2 cellular contexts compared by ENCODE assay signal in the genomic region with DNA sequence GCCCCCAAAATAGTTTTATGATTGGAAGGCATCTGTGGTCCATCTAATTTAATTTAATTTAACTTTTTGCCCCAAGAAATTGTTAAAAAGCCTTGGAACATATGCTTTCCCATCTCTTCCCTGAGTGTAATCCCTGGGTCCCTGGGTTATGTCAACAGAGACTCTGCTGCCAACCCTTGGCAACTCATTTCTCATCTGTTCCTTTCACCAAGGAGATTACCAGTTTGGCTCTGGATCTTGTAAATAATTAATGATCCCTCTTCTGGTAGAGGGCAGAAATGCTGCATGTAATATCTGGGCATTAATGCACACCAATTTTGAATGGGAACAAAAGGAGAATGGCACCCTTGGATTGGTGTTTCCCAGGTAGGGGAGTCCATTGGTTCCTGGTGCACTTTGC.
TF ChIP-seq lines count a peak whose summit lies in the region.

No MANE protein-coding gene starts in this region.

TF ChIP-seq in liver, 16 proteins besides CTCF, POLR2A, EP300 and RAD21 (continued from another document):
- TF ChIP-seq, protein P1, sequence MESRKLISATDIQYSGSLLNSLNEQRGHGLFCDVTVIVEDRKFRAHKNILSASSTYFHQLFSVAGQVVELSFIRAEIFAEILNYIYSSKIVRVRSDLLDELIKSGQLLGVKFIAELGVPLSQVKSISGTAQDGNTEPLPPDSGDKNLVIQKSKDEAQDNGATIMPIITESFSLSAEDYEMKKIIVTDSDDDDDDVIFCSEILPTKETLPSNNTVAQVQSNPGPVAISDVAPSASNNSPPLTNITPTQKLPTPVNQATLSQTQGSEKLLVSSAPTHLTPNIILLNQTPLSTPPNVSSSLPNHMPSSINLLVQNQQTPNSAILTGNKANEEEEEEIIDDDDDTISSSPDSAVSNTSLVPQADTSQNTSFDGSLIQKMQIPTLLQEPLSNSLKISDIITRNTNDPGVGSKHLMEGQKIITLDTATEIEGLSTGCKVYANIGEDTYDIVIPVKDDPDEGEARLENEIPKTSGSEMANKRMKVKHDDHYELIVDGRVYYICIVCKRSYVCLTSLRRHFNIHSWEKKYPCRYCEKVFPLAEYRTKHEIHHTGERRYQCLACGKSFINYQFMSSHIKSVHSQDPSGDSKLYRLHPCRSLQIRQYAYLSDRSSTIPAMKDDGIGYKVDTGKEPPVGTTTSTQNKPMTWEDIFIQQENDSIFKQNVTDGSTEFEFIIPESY (IDR thresholded peaks at IDR 0.05) = no peak
- no peak for TF ChIP-seq NR2F2 (IDR thresholded peaks at IDR 0.05)
- TF ChIP-seq HNF4A (conservative IDR thresholded peaks at IDR 0.05) = peak in 1 of 2 donors; percentile 60
- TF ChIP-seq GABPA (IDR thresholded peaks at IDR 0.05 in 1 of 2, conservative IDR thresholded peaks at IDR 0.05 in 1 of 2) = no peak
- TF ChIP-seq, protein P2, sequence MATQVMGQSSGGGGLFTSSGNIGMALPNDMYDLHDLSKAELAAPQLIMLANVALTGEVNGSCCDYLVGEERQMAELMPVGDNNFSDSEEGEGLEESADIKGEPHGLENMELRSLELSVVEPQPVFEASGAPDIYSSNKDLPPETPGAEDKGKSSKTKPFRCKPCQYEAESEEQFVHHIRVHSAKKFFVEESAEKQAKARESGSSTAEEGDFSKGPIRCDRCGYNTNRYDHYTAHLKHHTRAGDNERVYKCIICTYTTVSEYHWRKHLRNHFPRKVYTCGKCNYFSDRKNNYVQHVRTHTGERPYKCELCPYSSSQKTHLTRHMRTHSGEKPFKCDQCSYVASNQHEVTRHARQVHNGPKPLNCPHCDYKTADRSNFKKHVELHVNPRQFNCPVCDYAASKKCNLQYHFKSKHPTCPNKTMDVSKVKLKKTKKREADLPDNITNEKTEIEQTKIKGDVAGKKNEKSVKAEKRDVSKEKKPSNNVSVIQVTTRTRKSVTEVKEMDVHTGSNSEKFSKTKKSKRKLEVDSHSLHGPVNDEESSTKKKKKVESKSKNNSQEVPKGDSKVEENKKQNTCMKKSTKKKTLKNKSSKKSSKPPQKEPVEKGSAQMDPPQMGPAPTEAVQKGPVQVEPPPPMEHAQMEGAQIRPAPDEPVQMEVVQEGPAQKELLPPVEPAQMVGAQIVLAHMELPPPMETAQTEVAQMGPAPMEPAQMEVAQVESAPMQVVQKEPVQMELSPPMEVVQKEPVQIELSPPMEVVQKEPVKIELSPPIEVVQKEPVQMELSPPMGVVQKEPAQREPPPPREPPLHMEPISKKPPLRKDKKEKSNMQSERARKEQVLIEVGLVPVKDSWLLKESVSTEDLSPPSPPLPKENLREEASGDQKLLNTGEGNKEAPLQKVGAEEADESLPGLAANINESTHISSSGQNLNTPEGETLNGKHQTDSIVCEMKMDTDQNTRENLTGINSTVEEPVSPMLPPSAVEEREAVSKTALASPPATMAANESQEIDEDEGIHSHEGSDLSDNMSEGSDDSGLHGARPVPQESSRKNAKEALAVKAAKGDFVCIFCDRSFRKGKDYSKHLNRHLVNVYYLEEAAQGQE (IDR thresholded peaks at IDR 0.05) = no peak
- peak; percentile 79 for TF ChIP-seq FOXA2 (IDR thresholded peaks at IDR 0.05)
- no peak for TF ChIP-seq TAF1 (conservative IDR thresholded peaks at IDR 0.05)
- no peak for TF ChIP-seq SP1 (IDR thresholded peaks at IDR 0.05)
- peak; percentile 36 for TF ChIP-seq FOXA1 (IDR thresholded peaks at IDR 0.05)
- TF ChIP-seq HNF4G (IDR thresholded peaks at IDR 0.05) = no peak
- peak in 1 of 2 donors; percentile 48 for TF ChIP-seq RXRA (IDR thresholded peaks at IDR 0.05)
- no peak for TF ChIP-seq YY1 (IDR thresholded peaks at IDR 0.05)
- TF ChIP-seq JUND (IDR thresholded peaks at IDR 0.05) = no peak

TF ChIP-seq in HepG2, 621 proteins besides CTCF, POLR2A, EP300 and RAD21 (continued from another document):
- TF ChIP-seq, protein P3, sequence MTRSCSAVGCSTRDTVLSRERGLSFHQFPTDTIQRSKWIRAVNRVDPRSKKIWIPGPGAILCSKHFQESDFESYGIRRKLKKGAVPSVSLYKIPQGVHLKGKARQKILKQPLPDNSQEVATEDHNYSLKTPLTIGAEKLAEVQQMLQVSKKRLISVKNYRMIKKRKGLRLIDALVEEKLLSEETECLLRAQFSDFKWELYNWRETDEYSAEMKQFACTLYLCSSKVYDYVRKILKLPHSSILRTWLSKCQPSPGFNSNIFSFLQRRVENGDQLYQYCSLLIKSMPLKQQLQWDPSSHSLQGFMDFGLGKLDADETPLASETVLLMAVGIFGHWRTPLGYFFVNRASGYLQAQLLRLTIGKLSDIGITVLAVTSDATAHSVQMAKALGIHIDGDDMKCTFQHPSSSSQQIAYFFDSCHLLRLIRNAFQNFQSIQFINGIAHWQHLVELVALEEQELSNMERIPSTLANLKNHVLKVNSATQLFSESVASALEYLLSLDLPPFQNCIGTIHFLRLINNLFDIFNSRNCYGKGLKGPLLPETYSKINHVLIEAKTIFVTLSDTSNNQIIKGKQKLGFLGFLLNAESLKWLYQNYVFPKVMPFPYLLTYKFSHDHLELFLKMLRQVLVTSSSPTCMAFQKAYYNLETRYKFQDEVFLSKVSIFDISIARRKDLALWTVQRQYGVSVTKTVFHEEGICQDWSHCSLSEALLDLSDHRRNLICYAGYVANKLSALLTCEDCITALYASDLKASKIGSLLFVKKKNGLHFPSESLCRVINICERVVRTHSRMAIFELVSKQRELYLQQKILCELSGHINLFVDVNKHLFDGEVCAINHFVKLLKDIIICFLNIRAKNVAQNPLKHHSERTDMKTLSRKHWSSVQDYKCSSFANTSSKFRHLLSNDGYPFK (CRISPR knock-in tag; IDR thresholded peaks at IDR 0.05; ENCODE audit: borderline replicate concordance) = no peak
- TF ChIP-seq, protein P4, sequence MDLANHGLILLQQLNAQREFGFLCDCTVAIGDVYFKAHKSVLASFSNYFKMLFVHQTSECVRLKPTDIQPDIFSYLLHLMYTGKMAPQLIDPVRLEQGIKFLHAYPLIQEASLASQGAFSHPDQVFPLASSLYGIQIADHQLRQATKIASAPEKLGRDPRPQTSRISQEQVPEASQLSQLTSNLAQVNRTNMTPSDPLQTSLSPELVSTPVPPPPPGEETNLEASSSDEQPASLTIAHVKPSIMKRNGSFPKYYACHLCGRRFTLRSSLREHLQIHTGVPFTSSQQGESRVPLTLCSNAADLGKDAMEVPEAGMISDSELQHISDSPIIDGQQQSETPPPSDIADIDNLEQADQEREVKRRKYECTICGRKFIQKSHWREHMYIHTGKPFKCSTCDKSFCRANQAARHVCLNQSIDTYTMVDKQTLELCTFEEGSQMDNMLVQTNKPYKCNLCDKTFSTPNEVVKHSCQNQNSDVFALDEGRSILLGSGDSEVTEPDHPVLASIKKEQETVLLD (CRISPR knock-in tag; IDR thresholded peaks at IDR 0.05; ENCODE audit: low read depth) = no peak
- no peak for TF ChIP-seq HMG20B (CRISPR knock-in tag; conservative IDR thresholded peaks at IDR 0.05)
